ENCODE assay signal across 14 cellular contexts in the genomic region with DNA sequence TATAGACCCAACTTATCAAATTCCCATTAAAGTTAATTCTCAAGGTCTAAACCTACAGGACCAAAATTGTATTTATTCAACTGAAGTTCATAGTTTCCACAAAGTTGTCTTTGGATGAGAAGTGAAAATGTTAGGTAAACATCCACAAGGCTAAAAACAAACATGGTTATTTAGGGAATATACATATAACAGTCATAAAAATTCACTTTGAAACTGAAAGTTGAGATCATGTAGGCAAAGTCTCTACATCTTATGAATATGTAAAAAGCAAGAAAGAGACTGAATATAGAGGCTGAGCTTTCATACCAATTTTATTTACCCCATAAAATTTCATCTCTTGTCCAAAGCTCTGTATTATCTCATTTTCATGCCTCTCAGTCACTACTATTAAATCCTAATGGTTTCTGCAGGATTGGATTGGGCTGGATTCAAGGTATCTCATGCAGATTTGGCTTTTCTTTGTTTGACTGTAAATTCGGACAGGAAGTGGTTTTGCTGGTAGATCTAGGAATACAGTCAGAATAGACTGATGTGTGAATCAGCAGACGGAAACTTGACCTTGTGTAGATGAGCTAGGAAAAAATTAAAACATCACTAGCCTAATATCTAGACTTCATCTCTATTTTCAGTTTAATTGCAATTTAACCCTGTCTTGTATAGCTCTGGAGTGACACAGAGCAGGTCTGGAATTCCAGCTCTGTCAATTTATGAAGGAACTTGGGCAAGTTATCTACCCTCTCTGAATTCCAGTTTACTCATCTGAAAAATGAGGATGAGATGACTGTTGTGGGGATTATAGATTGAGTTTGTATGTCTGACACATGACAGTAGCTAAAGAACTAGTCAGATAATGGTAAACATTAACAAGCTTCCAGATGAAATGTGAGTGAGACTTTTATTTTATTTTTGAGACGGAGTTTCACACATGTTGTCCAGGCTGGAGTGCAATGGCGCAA. TPM values are rescaled to one million over a fixed set of nuclear protein-coding genes. Genes with fewer than 3 reads are reported as not detected.
DNase-seq lines count a peak whose midpoint lies in the region; ATAC-seq, FAIRE-seq and TF ChIP-seq lines count a peak whose summit lies in the region.
"Had no signal": no experiment of that assay in that cellular context is flagged by ENCODE, and none has a peak within 500 bp of the region (broad histone marks: within the 10 kb centered on the region; RNA-seq: fewer than 3 reads in every experiment).

No MANE protein-coding gene starts in this region.

- H3K36me3 ChIP-seq in GM06990 (ENCODE audit: control insufficient read depth, insufficient read depth, low read length), result no peaks in the 10 kb centered on the region
- no peaks in the 10 kb centered on the region for H3K36me3 ChIP-seq in bronchial epithelial cell (ENCODE audit: control insufficient read depth, insufficient read depth, low read length)
- H3K36me3 ChIP-seq: BLaER1 had no signal

- ATAC-seq in GM21447 (IDR thresholded peaks at IDR 0.05; ENCODE audit: unreplicated experiment) (peak; percentile 53), HG03442 (IDR thresholded peaks at IDR 0.05; ENCODE audit: unreplicated experiment) (peak; percentile 65), omental fat pad (ENCODE audit: low FRiP score) (no peak)
- ATAC-seq: activated CD8-positive, alpha-beta memory T cell treated with anti-CD3 and anti-CD28 coated beads, Interleukin-2, amount 10 ng/mL, durations not matched to agents 7 days and 5 days had no signal

- H3K27me3 ChIP-seq in GM06990 (replicated peaks; ENCODE audit: control insufficient read depth, insufficient read depth, low read length) (no peaks in the 10 kb centered on the region), bronchial epithelial cell (ENCODE audit: control insufficient read depth, insufficient read depth, low read length) (no peaks in the 10 kb centered on the region)
- H3K27me3 ChIP-seq: BLaER1 had no signal

- TF ChIP-seq CTCF in GM06990 (IDR thresholded peaks at IDR 0.05; ENCODE audit: insufficient read depth, low read length, poor library complexity, severe bottlenecking) (no peak), bronchial epithelial cell (IDR thresholded peaks at IDR 0.05; ENCODE audit: insufficient read depth, low read length, severe bottlenecking) (no peak), omental fat pad (IDR thresholded peaks at IDR 0.05) (no peak)

- no peak for FAIRE-seq in bronchial epithelial cell (lab: Jason Lieb, UNC)
- FAIRE-seq: GM12892 had no signal

- peak; percentile 22 for DNase-seq in GM06990 (ENCODE audit: extremely low read depth, insufficient read length)
- peak; percentile 35 for DNase-seq in bronchial epithelial cell (ENCODE audit: low read depth)
- no peak for DNase-seq in cerebellum (ENCODE audit: low spot score)
- DNase-seq in omental fat pad (ENCODE audit: low spot score), result no peak
- DNase-seq in SW 1271 (lab: John Stamatoyannopoulos, UW), result no peak
- no peak for DNase-seq in stimulated activated CD4-positive, alpha-beta T cell treated with anti-CD3 and anti-CD28 coated beads, Interleukin-15, amount 100 ng/mL, for 24 hours
- DNase-seq: activated CD8-positive, alpha-beta memory T cell treated with anti-CD3 and anti-CD28 coated beads, Interleukin-2, amount 10 ng/mL, durations not matched to agents 7 days and 5 days; anterior cingulate cortex; nephron progenitor cell; T-helper 1 cell had no signal

- H3K4me3 ChIP-seq in GM06990 (replicated peaks; ENCODE audit: low read depth, low read length) (no peak overlapping the region), bronchial epithelial cell (ENCODE audit: low read depth, low read length) (no peak overlapping the region)
- H3K4me3 ChIP-seq: BLaER1 had no signal

RNA-seq across cellular contexts. Expression of a gene that starts 27.3 kb away (rescaled TPM):
- total RNA-seq in bronchial epithelial cell (2.1 and 3.3 TPM in 2 replicates), cerebellum (2.4 TPM), omental fat pad (10 to 100 TPM; 36.0 to 53.8 (median 45.8) TPM)

Comparison
In these comparisons a context has a peak if more than half of its experiments do, and no peak if none do; other contexts are left out.
1. DNase-seq: peak in GM06990 (single experiment) and bronchial epithelial cell (single experiment); none in cerebellum (single experiment), omental fat pad (single experiment), SW 1271 (0 of 2) and stimulated activated CD4-positive, alpha-beta T cell treated with anti-CD3 and anti-CD28 coated beads, Interleukin-15, amount 100 ng/mL, for 24 hours (single experiment).